Comparison of ENCODE assay signal across 1 cellular context in the genomic region with DNA sequence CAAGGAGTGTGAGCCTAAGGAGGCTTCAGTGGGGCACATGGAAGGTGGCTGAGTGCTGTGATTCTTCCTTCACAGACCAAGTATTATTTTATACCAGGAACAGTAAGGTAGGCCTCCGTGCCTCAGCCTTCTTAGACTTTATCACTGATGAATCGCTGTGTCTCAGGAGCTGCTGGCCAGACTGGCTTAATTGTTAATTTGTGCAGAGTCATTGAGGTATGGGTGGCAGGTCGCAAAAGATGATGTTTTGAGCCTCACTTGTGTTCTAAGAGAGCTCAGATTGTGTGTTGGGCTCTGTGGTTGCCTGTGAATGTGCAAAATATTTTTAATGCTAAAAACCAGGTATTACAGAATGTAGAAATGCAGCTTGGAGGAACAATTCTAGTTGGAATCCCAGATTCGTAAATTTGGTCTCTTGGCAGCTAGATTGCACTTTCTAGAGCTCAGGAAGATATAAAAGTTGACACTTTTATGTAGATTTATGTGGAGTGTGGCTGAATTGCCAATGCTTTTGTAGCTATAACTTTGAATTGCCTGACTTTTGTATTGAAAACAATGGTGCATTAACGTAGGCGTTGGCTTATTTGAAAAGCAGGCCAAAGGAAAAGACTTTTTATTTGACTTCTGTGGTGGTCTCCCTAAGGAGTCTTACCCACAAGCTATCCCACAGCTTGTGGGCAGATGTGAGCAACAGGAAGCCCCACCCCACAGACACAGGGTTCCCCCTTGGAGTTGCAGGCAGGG.
TF ChIP-seq lines count a peak whose summit lies in the region.

No MANE protein-coding gene starts in this region.

TF ChIP-seq in HEK293, 187 proteins besides CTCF, POLR2A, EP300 and RAD21 (continued from another document):
- peak; percentile 77; the same call in 1 of the 2 replicates for TF ChIP-seq BCL11B (tag by site-specific recombination; IDR thresholded peaks at IDR 0.05; ENCODE audit: low read depth)
- TF ChIP-seq ZBTB17 (tag by site-specific recombination; IDR thresholded peaks at IDR 0.05) = peak; percentile 46; the same call in 1 of the 2 replicates
- no peak for TF ChIP-seq ZNF311 (tag by site-specific recombination; IDR thresholded peaks at IDR 0.05; ENCODE audit: borderline replicate concordance)
- TF ChIP-seq GLI2 (tag by site-specific recombination; IDR thresholded peaks at IDR 0.05; ENCODE audit: borderline replicate concordance, low read depth) = peak; percentile 49; the same call in 1 of the 2 replicates
- peak; percentile 71 for TF ChIP-seq OSR2 (tag by site-specific recombination; IDR thresholded peaks at IDR 0.05)
- TF ChIP-seq KLF7 (tag by site-specific recombination; IDR thresholded peaks at IDR 0.05; ENCODE audit: borderline replicate concordance) = peak; percentile 46; the same call in 1 of the 2 replicates
- TF ChIP-seq MYNN (tag by site-specific recombination; IDR thresholded peaks at IDR 0.05; ENCODE audit: borderline replicate concordance) = 0 out of 2 replicates have a peak, but pooled peaks have one; percentile 45
- TF ChIP-seq, protein P1, sequence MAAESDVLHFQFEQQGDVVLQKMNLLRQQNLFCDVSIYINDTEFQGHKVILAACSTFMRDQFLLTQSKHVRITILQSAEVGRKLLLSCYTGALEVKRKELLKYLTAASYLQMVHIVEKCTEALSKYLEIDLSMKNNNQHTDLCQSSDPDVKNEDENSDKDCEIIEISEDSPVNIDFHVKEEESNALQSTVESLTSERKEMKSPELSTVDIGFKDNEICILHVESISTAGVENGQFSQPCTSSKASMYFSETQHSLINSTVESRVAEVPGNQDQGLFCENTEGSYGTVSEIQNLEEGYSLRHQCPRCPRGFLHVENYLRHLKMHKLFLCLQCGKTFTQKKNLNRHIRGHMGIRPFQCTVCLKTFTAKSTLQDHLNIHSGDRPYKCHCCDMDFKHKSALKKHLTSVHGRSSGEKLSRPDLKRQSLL (tag by site-specific recombination; IDR thresholded peaks at IDR 0.05) = peak; percentile 47; the same call in 1 of the 2 replicates
- TF ChIP-seq, protein P2, sequence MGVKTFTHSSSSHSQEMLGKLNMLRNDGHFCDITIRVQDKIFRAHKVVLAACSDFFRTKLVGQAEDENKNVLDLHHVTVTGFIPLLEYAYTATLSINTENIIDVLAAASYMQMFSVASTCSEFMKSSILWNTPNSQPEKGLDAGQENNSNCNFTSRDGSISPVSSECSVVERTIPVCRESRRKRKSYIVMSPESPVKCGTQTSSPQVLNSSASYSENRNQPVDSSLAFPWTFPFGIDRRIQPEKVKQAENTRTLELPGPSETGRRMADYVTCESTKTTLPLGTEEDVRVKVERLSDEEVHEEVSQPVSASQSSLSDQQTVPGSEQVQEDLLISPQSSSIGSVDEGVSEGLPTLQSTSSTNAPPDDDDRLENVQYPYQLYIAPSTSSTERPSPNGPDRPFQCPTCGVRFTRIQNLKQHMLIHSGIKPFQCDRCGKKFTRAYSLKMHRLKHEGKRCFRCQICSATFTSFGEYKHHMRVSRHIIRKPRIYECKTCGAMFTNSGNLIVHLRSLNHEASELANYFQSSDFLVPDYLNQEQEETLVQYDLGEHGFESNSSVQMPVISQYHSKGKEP (tag by site-specific recombination; IDR thresholded peaks at IDR 0.05) = peak; percentile 92
